ENCODE assay signal across 1 cellular context in genomic region chr10:63711866-63712716, GRCh38.
TF ChIP-seq lines count a peak whose summit lies in the region.

No MANE protein-coding gene starts in this region.

TF ChIP-seq in SK-N-SH treated with all-trans-retinoic acid at 6 μM for 48 hours, 23 proteins besides CTCF, POLR2A, EP300 and RAD21 (continued from another document):
- peak; percentile 87; the same call in 1 of the 2 replicates for TF ChIP-seq TSHZ2 (CRISPR knock-in tag; IDR thresholded peaks at IDR 0.05)
- 0 out of 2 replicates have a peak, but pooled peaks have one; percentile 45 for TF ChIP-seq ZNF565 (CRISPR knock-in tag; conservative IDR thresholded peaks at IDR 0.05; ENCODE audit: low read depth)
TF ChIP-seq in SK-N-SH treated with all-trans-retinoic acid at 6 μM for 48 hours: peak in this region for 10.
